ENCODE assay signal across 8 cellular contexts in genomic region chr3:139935866-139936817, GRCh38.
DNase-seq lines count a peak whose midpoint lies in the region; TF ChIP-seq lines count a peak whose summit lies in the region.

No MANE protein-coding gene starts in this region.

- no peaks in the 10 kb centered on the region for H3K9me3 ChIP-seq in WERI-Rb-1 (ENCODE audit: severe bottlenecking)
- peaks cover 0 to 2% of the 10 kb centered on the region in 2 donors for H3K9me3 ChIP-seq in stomach smooth muscle (ENCODE audit: control insufficient read depth in 2 of 2, low read length in 2 of 2)
- H3K9me3 ChIP-seq in effector memory CD4-positive, alpha-beta T cell (ENCODE audit: control insufficient read depth, low read length), result no peaks in the 10 kb centered on the region

- H3K36me3 ChIP-seq in WERI-Rb-1 (no peaks in the 10 kb centered on the region), stomach smooth muscle (ENCODE audit: control insufficient read depth in 2 of 2, insufficient read depth in 2 of 2, low read length in 2 of 2) (no peaks in the 10 kb centered on the region)
- H3K36me3 ChIP-seq in effector memory CD4-positive, alpha-beta T cell (ENCODE audit: control insufficient read depth, insufficient read depth, low read length), result no peaks in the 10 kb centered on the region

- H3K27me3 ChIP-seq in WERI-Rb-1 (ENCODE audit: insufficient read depth, low read depth, severe bottlenecking) (no peaks in the 10 kb centered on the region), stomach smooth muscle (ENCODE audit: control insufficient read depth in 1 of 2, insufficient read depth in 2 of 2, low read length in 2 of 2) (peaks cover 30 to 33% of the 10 kb centered on the region in 2 donors)
- H3K27me3 ChIP-seq in effector memory CD4-positive, alpha-beta T cell (replicated peaks; ENCODE audit: control insufficient read depth, insufficient read depth, low read length, poor library complexity, severe bottlenecking), result peaks cover 13% of the 10 kb centered on the region

- peaks cover 15% of the 10 kb centered on the region for H3K4me1 ChIP-seq in stomach smooth muscle (ENCODE audit: control insufficient read depth, insufficient read depth, low read length)
- H3K4me1 ChIP-seq in effector memory CD4-positive, alpha-beta T cell (ENCODE audit: control insufficient read depth, insufficient read depth, low read length, poor library complexity, severe bottlenecking), result no peaks in the 10 kb centered on the region

- H3K27ac ChIP-seq in WERI-Rb-1 (no peak overlapping the region), stomach smooth muscle (ENCODE audit: low read length) (no peak overlapping the region)
- H3K27ac ChIP-seq in effector memory CD4-positive, alpha-beta T cell (ENCODE audit: insufficient read depth, low read length, poor library complexity, severe bottlenecking), result no peak overlapping the region

- no peak for TF ChIP-seq CTCF in WERI-Rb-1 (IDR thresholded peaks at IDR 0.05; ENCODE audit: low read depth, low read length)
- TF ChIP-seq CTCF in GM20000 (IDR thresholded peaks at IDR 0.05; ENCODE audit: extremely low read depth, missing control alignments), result no peak

- peak overlapping the region; percentile 84 for H3K4me3 ChIP-seq in WERI-Rb-1 (ENCODE audit: low read depth, low read length)
- H3K4me3 ChIP-seq in stomach smooth muscle (ENCODE audit: low read length in 2 of 2), result peak overlapping the region; percentile 49 to 72
- no peak overlapping the region for H3K4me3 ChIP-seq in effector memory CD4-positive, alpha-beta T cell (ENCODE audit: insufficient read depth, low read depth, low read length, poor library complexity, severe bottlenecking)

- DNase-seq in NCI-H1694 treated with DMSO at 0.1 percent for 48 hours (lab: John Stamatoyannopoulos, UW) (peak; percentile 34), NCI-H1694 (lab: John Stamatoyannopoulos, UW) (no peak), WERI-Rb-1 (peak; percentile 53), iPS-NIHi7 (ENCODE audit: extremely low spot score) (peak; percentile 50), GM20000 (ENCODE audit: low spot score) (no peak), Kasumi-1 (lab: John Stamatoyannopoulos, UW) (no peak)
- DNase-seq in effector memory CD4-positive, alpha-beta T cell, result no peak

- no peak overlapping the region for H3K9ac ChIP-seq in stomach smooth muscle (ENCODE audit: low read length in 2 of 2)

Comparison
In these comparisons a context has a peak if more than half of its experiments do, and no peak if none do; other contexts are left out.
1. DNase-seq: peak in NCI-H1694 treated with DMSO at 0.1 percent for 48 hours (single experiment), WERI-Rb-1 (single experiment) and iPS-NIHi7 (single experiment); none in NCI-H1694 (single experiment), effector memory CD4-positive, alpha-beta T cell (0 of 3), GM20000 (single experiment) and Kasumi-1 (0 of 2).